In the genomic region with DNA sequence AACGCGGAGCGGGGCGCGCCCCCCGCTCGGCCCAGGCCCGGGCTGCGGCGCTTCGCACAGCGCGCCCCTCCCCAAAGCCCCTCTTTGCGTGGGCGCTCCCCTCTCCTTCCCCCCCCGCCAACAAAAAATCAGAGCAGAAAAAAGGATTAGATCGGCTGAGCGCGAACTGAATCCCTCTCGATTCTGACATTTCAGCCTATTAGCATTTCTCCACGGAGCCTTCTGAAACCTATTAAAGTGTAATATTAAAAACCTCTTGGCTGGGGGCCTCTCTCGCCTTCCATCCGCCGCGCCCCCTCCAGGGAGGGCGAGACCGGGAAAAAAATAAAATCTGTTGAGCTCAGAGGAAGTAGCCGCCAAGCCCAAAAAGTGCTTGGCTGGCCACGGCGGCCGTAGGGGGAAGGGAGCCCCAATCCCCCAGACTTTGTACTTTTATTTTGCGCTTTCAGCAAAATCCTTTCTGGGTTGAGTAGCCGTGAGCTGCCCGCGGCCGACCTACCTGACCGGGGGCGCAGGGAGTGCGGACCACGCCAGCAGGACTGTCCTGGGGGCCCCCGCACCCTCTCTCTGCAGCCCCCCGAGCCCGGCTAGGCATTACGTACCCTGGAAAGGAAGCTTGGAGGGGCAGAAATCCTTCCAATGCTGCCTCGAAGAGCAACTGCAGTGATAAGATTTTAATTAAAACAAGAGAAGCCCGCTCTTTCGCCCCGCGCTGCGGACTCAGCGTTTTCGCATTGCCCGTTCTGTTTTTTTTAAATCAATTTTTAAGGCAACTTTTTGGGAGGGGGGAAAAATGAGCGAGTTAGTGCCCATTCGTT, we compare ENCODE assay signal across 8 cellular contexts. TPM values are rescaled to one million over a fixed set of nuclear protein-coding genes. Genes with fewer than 3 reads are reported as not detected.
DNase-seq lines count a peak whose midpoint lies in the region; ATAC-seq and TF ChIP-seq lines count a peak whose summit lies in the region.

No MANE protein-coding gene starts in this region.

- peak overlapping the region; percentile 50; the same call in 1 of the 2 replicates for H3K27ac ChIP-seq in Karpas-422 (ENCODE audit: low read length)
- peak overlapping the region; percentile 82 for H3K27ac ChIP-seq in foreskin keratinocyte
- peak overlapping the region; percentile 94 for H3K27ac ChIP-seq in neural progenitor cell

- H3K9me3 ChIP-seq in Karpas-422 (ENCODE audit: low read length), result no peaks in the 10 kb centered on the region
- H3K9me3 ChIP-seq in neural progenitor cell (ENCODE audit: low read depth), result no peaks in the 10 kb centered on the region

- no peaks in the 10 kb centered on the region for H3K36me3 ChIP-seq in Karpas-422 (ENCODE audit: insufficient read depth, low read length)
- H3K36me3 ChIP-seq in neural progenitor cell, result no peaks in the 10 kb centered on the region

- no peaks in the 10 kb centered on the region for H3K27me3 ChIP-seq in Karpas-422 (ENCODE audit: low read length)
- H3K27me3 ChIP-seq in foreskin keratinocyte, result no peaks in the 10 kb centered on the region
- H3K27me3 ChIP-seq in neural progenitor cell, result peaks cover 55% of the 10 kb centered on the region

- H3K4me3 Mint-ChIP-seq in activated CD4-positive, alpha-beta memory T cell treated with anti-CD3 and anti-CD28 coated beads, Interleukin-2, amount 10 ng/mL, durations not matched to agents 7 days and 5 days, result peak overlapping the region; percentile 37
- peak overlapping the region; percentile 96 for H3K4me3 Mint-ChIP-seq in neural progenitor cell

- peak overlapping the region; percentile 58 for H3K27ac Mint-ChIP-seq in activated CD4-positive, alpha-beta memory T cell treated with anti-CD3 and anti-CD28 coated beads, Interleukin-2, amount 10 ng/mL, durations not matched to agents 7 days and 5 days
- peak overlapping the region; percentile 100 for H3K27ac Mint-ChIP-seq in neural progenitor cell

- CTCF ChIA-PET in activated CD4-positive, alpha-beta memory T cell treated with anti-CD3 and anti-CD28 coated beads, Interleukin-2, amount 10 ng/mL, durations not matched to agents 7 days and 5 days (lab: Charles Lee), result interaction anchor here (0.8 to 1.5 kb wide), 3 partner anchors 28 to 1847 kb away, joined by 3 to 4 read pairs (median 4); no protein-coding TSS in a partner anchor

- peak; percentile 66 for DNase-seq in DMS53 treated with DMSO at 0.1 percent for 48 hours (lab: John Stamatoyannopoulos, UW; ENCODE audit: unreplicated experiment)
- DNase-seq in Karpas-422, result peak; percentile 64
- no peak for DNase-seq in activated CD4-positive, alpha-beta memory T cell treated with anti-CD3 and anti-CD28 coated beads, Interleukin-2, amount 10 ng/mL, durations not matched to agents 7 days and 5 days
- peak in 1 of 2 donors; percentile 21 for DNase-seq in foreskin keratinocyte
- DNase-seq in neural progenitor cell (ENCODE audit: low spot score), result peak; percentile 60
- no peak for DNase-seq in SKM-1 (lab: John Stamatoyannopoulos, UW; ENCODE audit: unreplicated experiment)
- DNase-seq in GM19240 (ENCODE audit: insufficient read length, low spot score), result no peak

- H3K4me1 ChIP-seq in Karpas-422 (ENCODE audit: low read length) (peaks cover 23% of the 10 kb centered on the region), foreskin keratinocyte (no peaks in the 10 kb centered on the region), neural progenitor cell (peaks cover 22% of the 10 kb centered on the region)

- ATAC-seq in foreskin keratinocyte (no peak), HG03175 (IDR thresholded peaks at IDR 0.05; ENCODE audit: unreplicated experiment) (no peak)

- H3F3A ChIP-seq in neural progenitor cell (ENCODE audit: low read depth), result peaks cover 67% of the 10 kb centered on the region

- peak overlapping the region; percentile 86 for H3K4me3 ChIP-seq in Karpas-422 (ENCODE audit: low read length)
- peak overlapping the region; percentile 88 for H3K4me3 ChIP-seq in neural progenitor cell

- TF ChIP-seq CTCF in foreskin keratinocyte (conservative IDR thresholded peaks at IDR 0.05) (peak; percentile 29), neural progenitor cell (IDR thresholded peaks at IDR 0.05) (no peak)

- POLR2A ChIA-PET in activated CD4-positive, alpha-beta memory T cell treated with anti-CD3 and anti-CD28 coated beads, Interleukin-2, amount 10 ng/mL, durations not matched to agents 7 days and 5 days (lab: Charles Lee), result interaction anchor here (1.0 to 1.5 kb wide), 2 partner anchors 9 to 28 kb away, joined by 3 to 5 read pairs; no protein-coding TSS in a partner anchor

- H4K20me1 ChIP-seq in Karpas-422 (ENCODE audit: insufficient read depth, low read depth, low read length) (no peaks in the 10 kb centered on the region; the same call in 1 of the 2 replicates), neural progenitor cell (ENCODE audit: low read depth) (peaks cover 53% of the 10 kb centered on the region)

- H2AFZ ChIP-seq in Karpas-422 (ENCODE audit: low read length) (peak overlapping the region; percentile 73), neural progenitor cell (replicated peaks) (no peak overlapping the region)

- no peaks in the 10 kb centered on the region for H3K79me2 ChIP-seq in Karpas-422 (ENCODE audit: low read length)
- H3K79me2 ChIP-seq in neural progenitor cell (ENCODE audit: low read depth), result peaks cover 61% of the 10 kb centered on the region

- peak overlapping the region; percentile 78 for H3K9ac ChIP-seq in Karpas-422 (ENCODE audit: low read length)
- peak overlapping the region; percentile 51 for H3K9ac ChIP-seq in neural progenitor cell

- no peaks in the 10 kb centered on the region for H3K9me3 Mint-ChIP-seq in activated CD4-positive, alpha-beta memory T cell treated with anti-CD3 and anti-CD28 coated beads, Interleukin-2, amount 10 ng/mL, durations not matched to agents 7 days and 5 days
- no peaks in the 10 kb centered on the region for H3K9me3 Mint-ChIP-seq in neural progenitor cell

- peaks cover 50% of the 10 kb centered on the region for H3K4me1 Mint-ChIP-seq in activated CD4-positive, alpha-beta memory T cell treated with anti-CD3 and anti-CD28 coated beads, Interleukin-2, amount 10 ng/mL, durations not matched to agents 7 days and 5 days
- H3K4me1 Mint-ChIP-seq in neural progenitor cell, result peaks cover 13% of the 10 kb centered on the region

- H3K27me3 Mint-ChIP-seq in activated CD4-positive, alpha-beta memory T cell treated with anti-CD3 and anti-CD28 coated beads, Interleukin-2, amount 10 ng/mL, durations not matched to agents 7 days and 5 days, result peaks cover 77% of the 10 kb centered on the region
- peaks cover 14% of the 10 kb centered on the region for H3K27me3 Mint-ChIP-seq in neural progenitor cell (ENCODE audit: insufficient read depth, low read depth)

- H3K4me2 ChIP-seq in Karpas-422 (ENCODE audit: low read depth, low read length, poor library complexity, severe bottlenecking), result peak overlapping the region; percentile 100
- peak overlapping the region; percentile 87 for H3K4me2 ChIP-seq in neural progenitor cell

- H3K9me2 ChIP-seq in Karpas-422 (replicated peaks; ENCODE audit: insufficient read depth, low read length), result no peaks in the 10 kb centered on the region

- H3K36me3 Mint-ChIP-seq in activated CD4-positive, alpha-beta memory T cell treated with anti-CD3 and anti-CD28 coated beads, Interleukin-2, amount 10 ng/mL, durations not matched to agents 7 days and 5 days (ENCODE audit: low read depth), result peaks cover 2% of the 10 kb centered on the region
- peaks cover 2% of the 10 kb centered on the region for H3K36me3 Mint-ChIP-seq in neural progenitor cell

RNA-seq across cellular contexts. Expression of gene TNRC18, which starts 1.3 kb away (rescaled TPM):
- total RNA-seq in Karpas-422 (2014; rRNA removed; shearing (Covaris generic); ENCODE audit: low replicate concordance), result 10.2 and 21.4 TPM in 2 replicates
- total RNA-seq in activated CD4-positive, alpha-beta memory T cell treated with anti-CD3 and anti-CD28 coated beads, Interleukin-2, amount 10 ng/mL, durations not matched to agents 7 days and 5 days, result 10 to 100 TPM; 56.5 to 57.6 TPM
- 59.7 and 61.9 TPM in 2 replicates for total RNA-seq in foreskin keratinocyte
- polyA plus RNA-seq in foreskin keratinocyte, result 15.0 and 19.3 TPM in 2 replicates
- 16.1 and 27.2 TPM in 2 replicates for total RNA-seq in neural progenitor cell (ENCODE audit: low replicate concordance)

Comparison
In these comparisons a context has a peak if more than half of its experiments do, and no peak if none do; other contexts are left out.
1. DNase-seq: peak in DMS53 treated with DMSO at 0.1 percent for 48 hours (single experiment), Karpas-422 (single experiment) and neural progenitor cell (single experiment); none in activated CD4-positive, alpha-beta memory T cell treated with anti-CD3 and anti-CD28 coated beads, Interleukin-2, amount 10 ng/mL, durations not matched to agents 7 days and 5 days (single experiment), SKM-1 (single experiment) and GM19240 (single experiment).
2. Peak in every context shown above with its lines, with median percentiles within 50 percentile points of each other: H3K27ac ChIP-seq.